ENCODE assay signal across 8 cellular contexts in genomic region chr2:200306969-200307811, GRCh38. TPM values are rescaled to one million over a fixed set of nuclear protein-coding genes. Genes with fewer than 3 reads are reported as not detected.
A peak's percentile ranks its signal among the peaks of the same experiment; 100 is the strongest.
DNase-seq lines count a peak whose midpoint lies in the region; ATAC-seq and TF ChIP-seq lines count a peak whose summit lies in the region.

No MANE protein-coding gene starts in this region.

- H3K27me3 Mint-ChIP-seq in activated CD4-positive, alpha-beta T cell treated with anti-CD3 and anti-CD28 coated beads, Interleukin-2, amount 10 ng/mL, durations not matched to agents 7 days and 5 days: peaks cover 15% of the 10 kb centered on the region

- no peak for TF ChIP-seq EP300 in Ishikawa (IDR thresholded peaks at IDR 0.05; ENCODE audit: borderline replicate concordance)

- CTCF ChIA-PET in activated CD4-positive, alpha-beta T cell treated with anti-CD3 and anti-CD28 coated beads, Interleukin-2, amount 10 ng/mL, durations not matched to agents 7 days and 5 days (lab: Charles Lee): interaction anchor here (0.7 kb wide), 1 partner anchor 56 kb away, joined by 3 read pairs; no protein-coding TSS in a partner anchor

- H3K4me3 Mint-ChIP-seq in activated CD4-positive, alpha-beta T cell treated with anti-CD3 and anti-CD28 coated beads, Interleukin-2, amount 10 ng/mL, durations not matched to agents 7 days and 5 days: peak overlapping the region; percentile 78

- no peaks in the 10 kb centered on the region for H3K27me3 ChIP-seq in effector memory CD4-positive, alpha-beta T cell (replicated peaks; ENCODE audit: control insufficient read depth, insufficient read depth, low read length, poor library complexity, severe bottlenecking)

- H3K27ac ChIP-seq in effector memory CD4-positive, alpha-beta T cell (ENCODE audit: insufficient read depth, low read length, poor library complexity, severe bottlenecking): no peak overlapping the region
- peak overlapping the region; percentile 72 for H3K27ac ChIP-seq in mesodermal cell (ENCODE audit: low read depth, low read length, severe bottlenecking)
- H3K27ac ChIP-seq in substantia nigra (ENCODE audit: low read depth, low read length, poor library complexity, severe bottlenecking): peak overlapping the region; percentile 75

- peak overlapping the region; percentile 85 for H3K27ac Mint-ChIP-seq in activated CD4-positive, alpha-beta T cell treated with anti-CD3 and anti-CD28 coated beads, Interleukin-2, amount 10 ng/mL, durations not matched to agents 7 days and 5 days

- POLR2A ChIA-PET in activated CD4-positive, alpha-beta T cell treated with anti-CD3 and anti-CD28 coated beads, Interleukin-2, amount 10 ng/mL, durations not matched to agents 7 days and 5 days (lab: Charles Lee): interaction anchor here (0.6 to 0.7 kb wide), 2 partner anchors 151 to 179 kb away, joined by 3 read pairs; no protein-coding TSS in a partner anchor

- WGBS in mesodermal cell (ENCODE audit: insufficient coverage in 2 of 2), 2 experiments: 0% methylated on average over 108 to 110 of the region's 128 CpGs

- TF ChIP-seq RAD21 in Ishikawa (IDR thresholded peaks at IDR 0.05; ENCODE audit: low read depth): no peak

- peak; percentile 52 for ATAC-seq in GM21717 (IDR thresholded peaks at IDR 0.05; ENCODE audit: unreplicated experiment)

- peaks cover 32% of the 10 kb centered on the region for H3K4me1 Mint-ChIP-seq in activated CD4-positive, alpha-beta T cell treated with anti-CD3 and anti-CD28 coated beads, Interleukin-2, amount 10 ng/mL, durations not matched to agents 7 days and 5 days

- peaks cover 5% of the 10 kb centered on the region for H3K36me3 Mint-ChIP-seq in activated CD4-positive, alpha-beta T cell treated with anti-CD3 and anti-CD28 coated beads, Interleukin-2, amount 10 ng/mL, durations not matched to agents 7 days and 5 days (ENCODE audit: low read depth)

- no peak for TF ChIP-seq CTCF in GM12865 (IDR thresholded peaks at IDR 0.05; ENCODE audit: insufficient read depth, low read depth, low read length, missing control alignments)

- no peaks in the 10 kb centered on the region for H3K4me1 ChIP-seq in effector memory CD4-positive, alpha-beta T cell (ENCODE audit: control insufficient read depth, insufficient read depth, low read length, poor library complexity, severe bottlenecking)
- peaks cover 46% of the 10 kb centered on the region for H3K4me1 ChIP-seq in mesodermal cell (ENCODE audit: control insufficient read depth, insufficient read depth, low read length, poor library complexity, severe bottlenecking)

- H3K4me3 ChIP-seq in GM12865 (ENCODE audit: low read depth, low read length): peak overlapping the region; percentile 69
- H3K4me3 ChIP-seq in effector memory CD4-positive, alpha-beta T cell (ENCODE audit: insufficient read depth, low read depth, low read length, poor library complexity, severe bottlenecking): peak overlapping the region; percentile 72
- peak overlapping the region; percentile 78 for H3K4me3 ChIP-seq in mesodermal cell (ENCODE audit: extremely low read depth, insufficient read depth, low read length, poor library complexity, severe bottlenecking)

- no peaks in the 10 kb centered on the region for H3K36me3 ChIP-seq in effector memory CD4-positive, alpha-beta T cell (ENCODE audit: control insufficient read depth, insufficient read depth, low read length)
- peaks cover 6% of the 10 kb centered on the region for H3K36me3 ChIP-seq in mesodermal cell (ENCODE audit: control insufficient read depth, insufficient read depth, low read length)

- H3K9me3 ChIP-seq in effector memory CD4-positive, alpha-beta T cell (ENCODE audit: control insufficient read depth, low read length): no peaks in the 10 kb centered on the region
- no peaks in the 10 kb centered on the region for H3K9me3 ChIP-seq in mesodermal cell (ENCODE audit: control insufficient read depth, low read length)

- DNase-seq in GM12865 (ENCODE audit: low read depth) (peak; percentile 71), substantia nigra (lab: John Stamatoyannopoulos, UW) (peak in 36 of 49 donors; percentile 6 to 71 (median 33)), NCI-H2171 treated with DMSO at 0.1 percent for 48 hours (lab: John Stamatoyannopoulos, UW) (no peak)
- DNase-seq in activated CD4-positive, alpha-beta T cell treated with anti-CD3 and anti-CD28 coated beads, Interleukin-2, amount 10 ng/mL, durations not matched to agents 7 days and 5 days: peak; percentile 35
- DNase-seq in effector memory CD4-positive, alpha-beta T cell: peak in 1 of 3 donors; percentile 9

- H3K9me3 Mint-ChIP-seq in activated CD4-positive, alpha-beta T cell treated with anti-CD3 and anti-CD28 coated beads, Interleukin-2, amount 10 ng/mL, durations not matched to agents 7 days and 5 days: no peaks in the 10 kb centered on the region

TF ChIP-seq in Ishikawa, 13 proteins besides CTCF, POLR2A, EP300 and RAD21:
- 0 out of 2 replicates have a peak, but pooled peaks have one; percentile 18 for TF ChIP-seq MAX (IDR thresholded peaks at IDR 0.05)
- no peak; the same call in 1 of the 2 replicates for TF ChIP-seq YY1 (IDR thresholded peaks at IDR 0.05; ENCODE audit: low read depth)

RNA-seq across cellular contexts. Expression of gene SPATS2L, which starts 0.7 kb away (rescaled TPM):
- total RNA-seq in activated CD4-positive, alpha-beta T cell treated with anti-CD3 and anti-CD28 coated beads, Interleukin-2, amount 10 ng/mL, durations not matched to agents 7 days and 5 days: 10 to 100 TPM; 53.9 to 56.7 TPM
- 138 TPM for polyA plus RNA-seq in mesodermal cell (2013, experiment 1 of 2)
- 132 TPM for polyA plus RNA-seq in mesodermal cell (2013, experiment 2 of 2)
